ENCODE assay signal across 8 cellular contexts in the genomic region with DNA sequence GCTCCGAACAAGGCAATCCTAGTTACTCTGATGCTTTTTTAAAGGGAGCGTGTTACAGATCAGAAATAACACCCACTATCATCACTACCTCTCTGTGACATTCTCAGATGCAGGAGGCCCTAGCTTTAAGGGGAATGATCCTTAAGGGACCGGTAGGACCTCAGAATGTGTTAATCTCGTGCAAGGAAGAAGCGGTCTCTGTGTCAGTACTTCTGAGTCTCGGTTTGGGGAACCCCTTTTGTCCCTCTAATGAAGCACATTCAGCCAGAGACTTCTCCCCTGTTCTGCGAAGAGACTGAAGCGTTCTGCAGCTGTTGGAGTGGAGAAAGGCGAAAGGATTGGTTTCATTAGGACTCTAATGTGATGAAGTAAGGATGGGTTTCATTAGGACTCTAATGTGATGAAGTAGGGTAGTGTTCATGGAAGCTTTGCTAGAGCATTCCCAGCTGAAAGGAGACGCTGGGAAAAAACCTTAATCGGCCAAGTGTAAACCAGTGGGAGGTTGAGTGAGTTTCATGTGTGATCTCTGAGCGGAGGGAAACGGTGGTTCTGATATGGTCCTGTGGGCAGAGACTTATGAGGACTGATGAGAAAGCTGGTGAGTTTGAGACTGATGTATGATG. TPM values are rescaled to one million over a fixed set of nuclear protein-coding genes. Genes with fewer than 3 reads are reported as not detected.
DNase-seq lines count a peak whose midpoint lies in the region; ATAC-seq and TF ChIP-seq lines count a peak whose summit lies in the region.

No MANE protein-coding gene starts in this region.

- H3K36me3 Mint-ChIP-seq in activated CD4-positive, alpha-beta T cell treated with anti-CD3 and anti-CD28 coated beads for 36 hours (ENCODE audit: low read depth) = no peaks in the 10 kb centered on the region
- no peaks in the 10 kb centered on the region for H3K36me3 Mint-ChIP-seq in activated naive CD8-positive, alpha-beta T cell treated with anti-CD3 and anti-CD28 coated beads, Interleukin-2, amount 10 ng/mL, durations not matched to agents 7 days and 5 days
- H3K36me3 Mint-ChIP-seq in nephron progenitor cell (ENCODE audit: low read depth) = no peaks in the 10 kb centered on the region

- H3K27me3 Mint-ChIP-seq in activated CD4-positive, alpha-beta T cell treated with anti-CD3 and anti-CD28 coated beads for 36 hours = peaks cover 61% of the 10 kb centered on the region
- H3K27me3 Mint-ChIP-seq in activated naive CD8-positive, alpha-beta T cell treated with anti-CD3 and anti-CD28 coated beads, Interleukin-2, amount 10 ng/mL, durations not matched to agents 7 days and 5 days = peaks cover 60% of the 10 kb centered on the region
- peaks cover 55% of the 10 kb centered on the region for H3K27me3 Mint-ChIP-seq in nephron progenitor cell (ENCODE audit: low read depth, poor library complexity)

- H3K9me3 Mint-ChIP-seq in activated CD4-positive, alpha-beta T cell treated with anti-CD3 and anti-CD28 coated beads for 36 hours (ENCODE audit: low read depth) = no peaks in the 10 kb centered on the region
- H3K9me3 Mint-ChIP-seq in activated naive CD8-positive, alpha-beta T cell treated with anti-CD3 and anti-CD28 coated beads, Interleukin-2, amount 10 ng/mL, durations not matched to agents 7 days and 5 days = no peaks in the 10 kb centered on the region
- no peaks in the 10 kb centered on the region for H3K9me3 Mint-ChIP-seq in nephron progenitor cell

- H3K27ac Mint-ChIP-seq in activated CD4-positive, alpha-beta T cell treated with anti-CD3 and anti-CD28 coated beads for 36 hours = no peak overlapping the region
- no peak overlapping the region for H3K27ac Mint-ChIP-seq in activated naive CD8-positive, alpha-beta T cell treated with anti-CD3 and anti-CD28 coated beads, Interleukin-2, amount 10 ng/mL, durations not matched to agents 7 days and 5 days
- H3K27ac Mint-ChIP-seq in nephron progenitor cell = no peak overlapping the region

- no peak for DNase-seq in activated CD4-positive, alpha-beta T cell treated with anti-CD3 and anti-CD28 coated beads for 36 hours
- no peak for DNase-seq in activated CD4-positive, alpha-beta T cell treated with anti-CD3 and anti-CD28 coated beads, Interleukin-2, amount 50 U/mL, for 4 hours
- DNase-seq in activated naive CD8-positive, alpha-beta T cell treated with anti-CD3 and anti-CD28 coated beads, Interleukin-2, amount 10 ng/mL, durations not matched to agents 7 days and 5 days = no peak
- DNase-seq in nephron progenitor cell (no peak), NCI-H1048 (lab: John Stamatoyannopoulos, UW) (no peak)
- no peak for DNase-seq in stimulated activated CD4-positive, alpha-beta T cell treated with anti-CD3 and anti-CD28 coated beads, Interleukin-2, amount 100 ng/mL, for 24 hours
- no peak for DNase-seq in activated effector memory CD4-positive, alpha-beta T cell treated with anti-CD3 and anti-CD28 coated beads, Interleukin-2, amount 50 U/mL, for 16 hours

- H3K4me1 Mint-ChIP-seq in activated CD4-positive, alpha-beta T cell treated with anti-CD3 and anti-CD28 coated beads for 36 hours = peaks cover 18% of the 10 kb centered on the region
- peaks cover 8% of the 10 kb centered on the region for H3K4me1 Mint-ChIP-seq in activated naive CD8-positive, alpha-beta T cell treated with anti-CD3 and anti-CD28 coated beads, Interleukin-2, amount 10 ng/mL, durations not matched to agents 7 days and 5 days
- peaks cover 32% of the 10 kb centered on the region for H3K4me1 Mint-ChIP-seq in nephron progenitor cell

- peak overlapping the region; percentile 76 for H3K4me3 Mint-ChIP-seq in activated CD4-positive, alpha-beta T cell treated with anti-CD3 and anti-CD28 coated beads for 36 hours
- peak overlapping the region; percentile 86 for H3K4me3 Mint-ChIP-seq in activated naive CD8-positive, alpha-beta T cell treated with anti-CD3 and anti-CD28 coated beads, Interleukin-2, amount 10 ng/mL, durations not matched to agents 7 days and 5 days
- peak overlapping the region; percentile 90 for H3K4me3 Mint-ChIP-seq in nephron progenitor cell

- CTCF ChIA-PET in activated CD4-positive, alpha-beta T cell treated with anti-CD3 and anti-CD28 coated beads for 36 hours (lab: Charles Lee) = interaction anchor here (1.0 kb wide), 1 partner anchor 123 kb away, joined by 4 read pairs; no protein-coding TSS in a partner anchor

- no peak for TF ChIP-seq CTCF in nephron progenitor cell (IDR thresholded peaks at IDR 0.05)

- ATAC-seq in activated CD4-positive, alpha-beta T cell treated with anti-CD3 and anti-CD28 coated beads for 36 hours = no peak
- peak; percentile 41 for ATAC-seq in HG02885 (IDR thresholded peaks at IDR 0.05; ENCODE audit: poor library complexity, unreplicated experiment)
- ATAC-seq in activated naive CD8-positive, alpha-beta T cell treated with anti-CD3 and anti-CD28 coated beads, Interleukin-2, amount 10 ng/mL, durations not matched to agents 7 days and 5 days (ENCODE audit: low read depth) = no peak

- intact Hi-C loops in activated CD4-positive, alpha-beta T cell treated with anti-CD3 and anti-CD28 coated beads for 36 hours (cut with DNase I, micrococcal nuclease) = loop anchor here in 1 of 2 experiments (10.0 kb wide), 1 partner anchor 318 kb away; no protein-coding TSS in a partner anchor

- POLR2A ChIA-PET in activated CD4-positive, alpha-beta T cell treated with anti-CD3 and anti-CD28 coated beads for 36 hours (lab: Charles Lee) = no interaction called here
- POLR2A ChIA-PET in activated naive CD8-positive, alpha-beta T cell treated with anti-CD3 and anti-CD28 coated beads, Interleukin-2, amount 10 ng/mL, durations not matched to agents 7 days and 5 days (lab: Charles Lee) = no interaction called here

RNA-seq across cellular contexts. Expression of a gene that starts 1.6 kb away (rescaled TPM):
- 1 to 10 TPM; 1.6 TPM for total RNA-seq in activated CD4-positive, alpha-beta T cell treated with anti-CD3 and anti-CD28 coated beads for 36 hours
- total RNA-seq in activated naive CD8-positive, alpha-beta T cell treated with anti-CD3 and anti-CD28 coated beads, Interleukin-2, amount 10 ng/mL, durations not matched to agents 7 days and 5 days = under 1 TPM in 1 of 2 experiments, not detected in 1; 0.36 TPM
